ENCODE assay signal across 1 cellular context in genomic region chr10:21516270-21517131, GRCh38.
A peak's percentile ranks its signal among the peaks of the same experiment; 100 is the strongest.
TF ChIP-seq lines count a peak whose summit lies in the region.

No MANE protein-coding gene starts in this region.

TF ChIP-seq in HepG2, 621 proteins besides CTCF, POLR2A, EP300 and RAD21 (continues in another document):
- no peak for TF ChIP-seq ZNF775 (CRISPR knock-in tag; IDR thresholded peaks at IDR 0.05; ENCODE audit: borderline replicate concordance)
- TF ChIP-seq SMARCC2 (IDR thresholded peaks at IDR 0.05) = no peak
- TF ChIP-seq ZNF605 (CRISPR knock-in tag; IDR thresholded peaks at IDR 0.05) = no peak
- 0 out of 2 replicates have a peak, but pooled peaks have one; percentile 46 for TF ChIP-seq ZBTB7B (CRISPR knock-in tag; IDR thresholded peaks at IDR 0.05)
- no peak for TF ChIP-seq YY1 (IDR thresholded peaks at IDR 0.05; ENCODE audit: insufficient read depth, insufficient replicate concordance, low read depth, low read length)
- no peak for TF ChIP-seq ETV5 (CRISPR knock-in tag; IDR thresholded peaks at IDR 0.05; ENCODE audit: borderline replicate concordance)
- TF ChIP-seq HDAC6 (IDR thresholded peaks at IDR 0.05; ENCODE audit: low read depth, low read length) = no peak
- TF ChIP-seq NKX3-1 (CRISPR knock-in tag; IDR thresholded peaks at IDR 0.05) = no peak
- TF ChIP-seq HIC2 (CRISPR knock-in tag; IDR thresholded peaks at IDR 0.05; ENCODE audit: low read depth) = no peak
- TF ChIP-seq CBFB (CRISPR knock-in tag; IDR thresholded peaks at IDR 0.05) = no peak; the same call in 1 of the 2 replicates
- TF ChIP-seq FOXC1 (CRISPR knock-in tag; IDR thresholded peaks at IDR 0.05; ENCODE audit: borderline replicate concordance) = peak; percentile 71; the same call in 1 of the 2 replicates
- TF ChIP-seq AKNA (CRISPR knock-in tag; IDR thresholded peaks at IDR 0.05; ENCODE audit: borderline replicate concordance) = no peak
- no peak for TF ChIP-seq ZNF614 (CRISPR knock-in tag; IDR thresholded peaks at IDR 0.05; ENCODE audit: borderline replicate concordance)
- TF ChIP-seq CHCHD3 (CRISPR knock-in tag; IDR thresholded peaks at IDR 0.05) = 0 out of 2 replicates have a peak, but pooled peaks have one; percentile 47
- no peak for TF ChIP-seq MAFK (conservative IDR thresholded peaks at IDR 0.05 in 1 of 2, IDR thresholded peaks at IDR 0.05 in 1 of 2; ENCODE audit: low read length in 2 of 2)
- TF ChIP-seq ZBTB4 (CRISPR knock-in tag; IDR thresholded peaks at IDR 0.05; ENCODE audit: borderline replicate concordance) = no peak
- TF ChIP-seq HOXA5 (CRISPR knock-in tag; IDR thresholded peaks at IDR 0.05) = no peak
- TF ChIP-seq HDAC2 (CRISPR knock-in tag; IDR thresholded peaks at IDR 0.05) = no peak
- TF ChIP-seq NCOA2 (CRISPR knock-in tag; IDR thresholded peaks at IDR 0.05) = no peak
- no peak for TF ChIP-seq ZFP36L2 (CRISPR knock-in tag; IDR thresholded peaks at IDR 0.05)
- 0 out of 2 replicates have a peak, but pooled peaks have one; percentile 44 for TF ChIP-seq ZNF484 (CRISPR knock-in tag; IDR thresholded peaks at IDR 0.05; ENCODE audit: borderline replicate concordance, low read depth)
- no peak for TF ChIP-seq ZNF30 (CRISPR knock-in tag; IDR thresholded peaks at IDR 0.05)
- TF ChIP-seq ZFAT (CRISPR knock-in tag; conservative IDR thresholded peaks at IDR 0.05) = no peak
- TF ChIP-seq ATF6 (CRISPR knock-in tag; conservative IDR thresholded peaks at IDR 0.05) = no peak
- 0 out of 2 replicates have a peak, but pooled peaks have one; percentile 47 for TF ChIP-seq ZBTB39 (CRISPR knock-in tag; IDR thresholded peaks at IDR 0.05)
- no peak for TF ChIP-seq ZNF281 (CRISPR knock-in tag; IDR thresholded peaks at IDR 0.05; ENCODE audit: borderline replicate concordance)
- TF ChIP-seq CENPX (CRISPR knock-in tag; IDR thresholded peaks at IDR 0.05) = no peak
- no peak for TF ChIP-seq KLF16 (CRISPR knock-in tag; IDR thresholded peaks at IDR 0.05)
- no peak for TF ChIP-seq TSC22D2 (CRISPR knock-in tag; IDR thresholded peaks at IDR 0.05; ENCODE audit: borderline replicate concordance)
- no peak for TF ChIP-seq SETDB1 (CRISPR knock-in tag; IDR thresholded peaks at IDR 0.05; ENCODE audit: borderline replicate concordance)
- TF ChIP-seq MYC (CRISPR knock-in tag; IDR thresholded peaks at IDR 0.05; ENCODE audit: borderline replicate concordance) = peak; percentile 59; the same call in 1 of the 2 replicates
- peak; percentile 12; the same call in 1 of the 2 replicates for TF ChIP-seq FOXP4 (CRISPR knock-in tag; IDR thresholded peaks at IDR 0.05)
- TF ChIP-seq MTF1 (CRISPR knock-in tag; IDR thresholded peaks at IDR 0.05) = no peak
- no peak for TF ChIP-seq SMAD3 (CRISPR knock-in tag; IDR thresholded peaks at IDR 0.05)
- no peak for TF ChIP-seq CREM (IDR thresholded peaks at IDR 0.05)
- TF ChIP-seq CREM (CRISPR knock-in tag; IDR thresholded peaks at IDR 0.05) = no peak
- no peak for TF ChIP-seq ZBTB34 (CRISPR knock-in tag; IDR thresholded peaks at IDR 0.05)
- TF ChIP-seq ZNF816 (CRISPR knock-in tag; IDR thresholded peaks at IDR 0.05; ENCODE audit: borderline replicate concordance) = no peak
